ENCODE assay signal across 9 cellular contexts in the genomic region with DNA sequence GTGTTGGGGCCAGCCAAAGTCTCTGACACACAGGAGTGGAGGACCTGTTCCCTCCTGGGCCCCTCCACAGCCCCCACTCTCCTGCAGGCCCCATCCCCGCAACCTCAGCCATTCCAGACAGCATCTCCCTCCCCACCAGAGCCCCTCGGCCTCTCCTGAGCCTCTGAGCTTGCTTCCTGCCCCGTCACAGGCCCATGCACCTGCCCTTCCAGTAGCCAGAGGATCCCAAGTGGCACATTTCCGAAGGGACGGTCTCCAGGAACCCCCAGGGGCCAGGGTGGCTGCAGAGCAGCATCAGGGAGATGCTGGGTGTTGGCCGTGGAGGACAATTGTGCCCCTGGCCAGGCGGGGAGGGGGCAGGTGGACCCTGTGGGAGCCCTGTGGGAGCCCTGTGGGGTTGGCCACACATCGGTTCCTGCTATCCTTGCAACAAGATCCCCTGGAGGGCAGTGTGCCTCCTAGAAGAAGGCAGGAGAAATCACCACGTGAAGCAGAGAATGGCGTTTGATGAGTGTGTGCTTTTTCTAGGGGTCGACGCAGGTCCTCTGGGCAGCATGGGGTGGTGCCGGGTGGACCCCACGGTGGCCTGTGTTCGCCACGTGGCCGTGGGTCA. TPM values are rescaled to one million over a fixed set of nuclear protein-coding genes. Genes with fewer than 3 reads are reported as not detected.
A peak's percentile ranks its signal among the peaks of the same experiment; 100 is the strongest.
DNase-seq lines count a peak whose midpoint lies in the region; ATAC-seq and TF ChIP-seq lines count a peak whose summit lies in the region.
"Had no signal": no experiment of that assay in that cellular context is flagged by ENCODE, and none has a peak within 500 bp of the region (broad histone marks: within the 10 kb centered on the region; RNA-seq: fewer than 3 reads in every experiment).

No MANE protein-coding gene starts in this region.

- peaks cover 77% of the 10 kb centered on the region for H3F3A ChIP-seq in GM23248 (ENCODE audit: insufficient read depth)

- intact Hi-C loops in left lung (cut with DNase I) (no loop called here), spleen (cut with DNase I; ENCODE audit: low total_unique reads) (no loop called here)

- H3K27ac ChIP-seq in GM23248, result peak overlapping the region; percentile 82
- H3K27ac ChIP-seq in brain microvascular endothelial cell, result no peak overlapping the region
- peak overlapping the region; percentile 72 to 75 for H3K27ac ChIP-seq in left lung
- H3K27ac ChIP-seq in spleen, result peak overlapping the region; percentile 51 to 98 (median 81)

- peaks cover 48% of the 10 kb centered on the region for H3K4me1 ChIP-seq in GM23248 (ENCODE audit: insufficient read depth)
- H3K4me1 ChIP-seq in left lung, result peaks cover 49 to 83% of the 10 kb centered on the region in 2 donors
- peaks cover 39 to 100% (median 84%) of the 10 kb centered on the region in 6 donors for H3K4me1 ChIP-seq in spleen

- H3K36me3 ChIP-seq in GM23248 (ENCODE audit: low read depth) (peaks cover 39% of the 10 kb centered on the region), brain microvascular endothelial cell (replicated peaks) (peaks cover 34% of the 10 kb centered on the region), left lung (peaks cover 0 to 100% of the 10 kb centered on the region in 2 donors), spleen (peaks cover 0 to 100% (median 62%) of the 10 kb centered on the region in 6 donors)

- peak overlapping the region; percentile 64 for H3K9ac ChIP-seq in GM23248

- no peak for TF ChIP-seq POLR2A in spleen (IDR thresholded peaks at IDR 0.05)

- no peak for ATAC-seq in left lung
- no peak for ATAC-seq in GM18520 (IDR thresholded peaks at IDR 0.05; ENCODE audit: unreplicated experiment)
- ATAC-seq in GM21786 (IDR thresholded peaks at IDR 0.05; ENCODE audit: unreplicated experiment), result no peak
- ATAC-seq: natural killer cell had no signal

- no peaks in the 10 kb centered on the region for H3K9me2 ChIP-seq in GM23248 (ENCODE audit: insufficient read depth)

- H2AFZ ChIP-seq in GM23248, result no peak overlapping the region

- WGBS in GM23248 (ENCODE audit: low coverage in 1 of 2, low lambda C conversion rate in 2 of 2, missing lambda C conversion rate in 2 of 2), 2 experiments, result 53 to 59% methylated on average over 17 of the region's 17 CpGs
- WGBS in spleen, 5 donors, result 61 to 78% (median 72%) methylated on average over 12 to 17 of the region's 17 CpGs

- H3K9me3 ChIP-seq in GM23248 (ENCODE audit: low read depth) (no peaks in the 10 kb centered on the region), left lung (no peaks in the 10 kb centered on the region), spleen (no peaks in the 10 kb centered on the region)

- H3K4me3 ChIP-seq in GM23248 (no peak overlapping the region), brain microvascular endothelial cell (ENCODE audit: low read depth, low read length) (no peak overlapping the region), left lung (no peak overlapping the region), spleen (peak overlapping the region in 1 of 8 donors; percentile 24)

- H3K27me3 ChIP-seq in GM23248 (replicated peaks; ENCODE audit: insufficient read depth) (no peaks in the 10 kb centered on the region), brain microvascular endothelial cell (replicated peaks) (no peaks in the 10 kb centered on the region), left lung (no peaks in the 10 kb centered on the region), spleen (replicated peaks in 1 of 7) (no peaks in the 10 kb centered on the region)

- TF ChIP-seq CTCF in brain microvascular endothelial cell (IDR thresholded peaks at IDR 0.05; ENCODE audit: low read depth, low read length, missing control alignments) (peak; percentile 18), left lung (IDR thresholded peaks at IDR 0.05) (no peak), spleen (IDR thresholded peaks at IDR 0.05 in 8 of 11, conservative IDR thresholded peaks at IDR 0.05 in 3 of 11) (no peak)

- no peak overlapping the region for H3K4me2 ChIP-seq in GM23248 (ENCODE audit: unreplicated experiment)

- in situ Hi-C loops in GM23248 (cut with MboI) (no loop called here), brain microvascular endothelial cell (cut with HindIII; ENCODE audit: low pct_ligation_motif_present, low sequenced_read_pairs) (no loop called here)

- no peaks in the 10 kb centered on the region for H4K20me1 ChIP-seq in GM23248 (ENCODE audit: insufficient read depth)

- H3K79me2 ChIP-seq in GM23248 (ENCODE audit: insufficient read depth), result peaks cover 100% of the 10 kb centered on the region

- DNase-seq in GM23248 (peak; percentile 59), brain microvascular endothelial cell (no peak), left lung (no peak), spleen (no peak), NCI-H82 (lab: John Stamatoyannopoulos, UW) (no peak)
- DNase-seq in activated effector memory CD4-positive, alpha-beta T cell treated with anti-CD3 and anti-CD28 coated beads, Interleukin-2, amount 50 U/mL, for 16 hours, result no peak
- DNase-seq: natural killer cell had no signal

RNA-seq across cellular contexts. Expression of gene PPARA, which starts 45.3 kb away (rescaled TPM):
- total RNA-seq in GM23248 (2014; rRNA removed; shearing (Covaris generic)), result 10.9 and 14.4 TPM in 2 replicates
- polyA plus RNA-seq in GM23248 (2016; fragmentation: Nextera tagmentation; extraction: Ambion mirVana) (8.4 and 8.7 TPM in 2 replicates), spleen (1 to 10 TPM; 2.0 to 5.8 (median 2.4) TPM)
- total RNA-seq in left lung (10 to 100 TPM; 19.4 to 22.3 TPM), spleen (10 to 100 TPM; 21.2 to 40.9 (median 24.8) TPM)
